31 cellular contexts compared by ENCODE assay signal in the genomic region with DNA sequence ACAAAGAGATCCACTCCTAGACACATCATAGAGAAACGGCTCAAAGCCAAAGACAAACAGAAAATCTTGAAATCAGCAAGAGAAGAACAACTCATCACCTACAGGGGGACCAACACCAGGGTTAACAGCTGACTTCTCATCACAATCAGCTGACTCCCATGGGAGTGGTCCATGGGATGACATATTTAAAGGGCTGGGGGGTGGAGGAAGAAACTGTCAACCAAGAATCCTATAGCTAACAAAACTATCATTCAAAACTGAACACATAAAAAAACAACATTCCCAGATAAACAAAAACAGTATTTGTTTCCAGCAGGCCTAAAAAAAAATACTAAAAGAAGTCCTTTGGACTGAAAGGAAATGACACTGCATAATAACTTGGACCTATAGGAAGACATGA.
"Had no signal": no experiment of that assay in that cellular context is flagged by ENCODE, and none has a peak within 500 bp of the region (broad histone marks: within the 10 kb centered on the region; RNA-seq: fewer than 3 reads in every experiment).

No MANE protein-coding gene starts in this region.

- DNase-seq: activated B cell treated with CpG ODN at 0.5 μM for 24 hours; activated CD4-positive, alpha-beta memory T cell treated with anti-CD3 and anti-CD28 coated beads for 36 hours; activated CD4-positive, alpha-beta T cell treated with anti-CD3 and anti-CD28 coated beads for 4 hours; activated CD4-positive, alpha-beta T cell treated with anti-CD3 and anti-CD28 coated beads, Interleukin-2, amount 50 U/mL, for 1 hour; activated CD4-positive, CD25-positive, alpha-beta regulatory T cell treated with anti-CD3 and anti-CD28 coated beads, Interleukin-2, amount 50 U/mL, for 72 hours; activated CD8-positive, alpha-beta memory T cell treated with anti-CD3 and anti-CD28 coated beads, Interleukin-2, amount 50 U/mL, for 4 hours; activated gamma-delta T cell treated with Interleukin-2 at 50 U/mL for 16 hours; activated naive CD4-positive, alpha-beta T cell treated with anti-CD3 and anti-CD28 coated beads for 36 hours; activated T-cell treated with anti-CD3 and anti-CD28 coated beads for 4 hours; activated T-cell treated with anti-CD3 and anti-CD28 coated beads, Interleukin-2, amount 50 U/mL, for 4 hours; anterior cingulate cortex; caudate nucleus; Kasumi-1; KBM-7; NCI-H1092 treated with DMSO at 0.1 percent for 48 hours; NCI-H1417; NCI-H187 treated with DMSO at 0.1 percent for 48 hours; NCI-H2081 treated with DMSO at 0.1 percent for 48 hours; NCI-H226; NCI-H446 treated with DMSO at 0.1 percent for 48 hours; NCI-H524; RPMI8226; SHP77 treated with DMSO at 0.1 percent for 48 hours; SW 1271; T-helper 1 cell; T-helper 2 cell; T-helper 9 cell had no signal

- FAIRE-seq: bronchial epithelial cell had no signal

- ATAC-seq: activated naive CD4-positive, alpha-beta T cell treated with anti-CD3 and anti-CD28 coated beads, Interleukin-2, amount 50 U/mL, for 72 hours; activated T-cell treated with anti-CD3 and anti-CD28 coated beads, Interleukin-2, amount 50 U/mL, for 4 hours; Panc1 had no signal

- H3K27ac ChIP-seq: VCaP had no signal
